1 cellular context compared by ENCODE assay signal in the genomic region with DNA sequence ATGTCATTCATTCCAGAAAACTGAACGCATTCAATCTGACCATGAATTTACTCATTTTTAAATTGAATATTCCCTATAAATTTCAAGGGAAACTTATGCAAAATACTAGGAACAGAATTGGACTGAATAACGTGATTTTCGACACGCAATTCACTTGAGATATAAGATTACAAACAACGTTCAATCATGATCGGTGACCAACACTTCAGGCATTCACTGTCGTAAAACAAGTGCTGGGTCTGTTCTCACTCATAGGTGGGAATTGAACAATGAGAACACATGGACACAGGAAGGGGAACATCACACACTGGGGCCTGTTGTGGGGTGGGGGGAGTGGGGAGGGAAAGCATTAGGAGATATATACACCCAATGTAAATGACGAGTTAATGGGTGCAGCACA. TPM values are rescaled to one million over a fixed set of nuclear protein-coding genes. Genes with fewer than 3 reads are reported as not detected.
"Had no signal": no experiment of that assay in that cellular context is flagged by ENCODE, and none has a peak within 500 bp of the region (broad histone marks: within the 10 kb centered on the region; RNA-seq: fewer than 3 reads in every experiment).

No MANE protein-coding gene starts in this region.

RNA-seq across cellular contexts. Expression of gene RTL8B, which starts 2.5 kb away (rescaled TPM):
- total RNA-seq: activated B cell treated with CpG ODN at 0.5 μM for 24 hours had no signal
